In genomic region chr1:177219458-177220390, GRCh38 we compare ENCODE assay signal across 27 cellular contexts. TPM values are rescaled to one million over a fixed set of nuclear protein-coding genes. Genes with fewer than 3 reads are reported as not detected.
DNase-seq lines count a peak whose midpoint lies in the region; ATAC-seq, FAIRE-seq and TF ChIP-seq lines count a peak whose summit lies in the region.
"Had no signal": no experiment of that assay in that cellular context is flagged by ENCODE, and none has a peak within 500 bp of the region (broad histone marks: within the 10 kb centered on the region; RNA-seq: fewer than 3 reads in every experiment).

No MANE protein-coding gene starts in this region.

- H3K27ac ChIP-seq in breast epithelium: no peak overlapping the region
- H3K27ac ChIP-seq: BLaER1 treated with 17β-estradiol and CSF1 and Interleukin-3, amounts not matched to agents 10 nM and 100 nM; esophagus muscularis mucosa; heart right ventricle; pancreas had no signal

- no peaks in the 10 kb centered on the region for H3K4me1 ChIP-seq in breast epithelium
- H3K4me1 ChIP-seq: BLaER1 treated with 17β-estradiol and CSF1 and Interleukin-3, amounts not matched to agents 10 nM and 100 nM; esophagus muscularis mucosa; pancreas had no signal

- POLR2A ChIA-PET in MCF 10A (lab: Yijun Ruan, JAX): interaction anchor here (1.0 to 1.2 kb wide), 2 partner anchors 9 to 11 kb away, joined by 4 read pairs; no protein-coding TSS in a partner anchor

- no peak overlapping the region for H3K4me3 Mint-ChIP-seq in MCF 10A (ENCODE audit: unreplicated experiment)
- H3K4me3 Mint-ChIP-seq in nephron: no peak overlapping the region
- H3K4me3 Mint-ChIP-seq in T-helper 17 cell: no peak overlapping the region
- H3K4me3 Mint-ChIP-seq: activated CD8-positive, alpha-beta T cell treated with anti-CD3 and anti-CD28 coated beads, Interleukin-2, amount 10 ng/mL, durations not matched to agents 7 days and 5 days; activated T-cell treated with anti-CD3 and anti-CD28 coated beads, Interleukin-2, amount 50 U/mL, for 24 hours; immature natural killer cell; stimulated activated effector memory CD8-positive, alpha-beta T cell treated with anti-CD3 and anti-CD28 coated beads, Interleukin-12 subunit alpha, Interleukin-12 subunit beta, amount 100 ng/mL, for 72 hours had no signal

- no peaks in the 10 kb centered on the region for H3K27me3 Mint-ChIP-seq in MCF 10A (ENCODE audit: insufficient read depth, unreplicated experiment)
- peaks cover 5% of the 10 kb centered on the region for H3K27me3 Mint-ChIP-seq in nephron (ENCODE audit: low read depth)
- no peaks in the 10 kb centered on the region for H3K27me3 Mint-ChIP-seq in T-helper 17 cell
- H3K27me3 Mint-ChIP-seq: activated T-cell treated with anti-CD3 and anti-CD28 coated beads, Interleukin-2, amount 50 U/mL, for 24 hours had no signal

- no peak for FAIRE-seq in GM19239 (lab: Jason Lieb, UNC)
- FAIRE-seq: pancreas, RCC 7860 had no signal

- CTCF ChIA-PET in MCF 10A (lab: Yijun Ruan, JAX): interaction anchor here (0.6 to 1.5 kb wide), 4 partner anchors 10 to 56 kb away, joined by 3 to 10 read pairs (median 4); no protein-coding TSS in a partner anchor

- peaks cover 14% of the 10 kb centered on the region for H3K9me3 Mint-ChIP-seq in MCF 10A (ENCODE audit: unreplicated experiment)
- H3K9me3 Mint-ChIP-seq in nephron: peaks cover 17% of the 10 kb centered on the region

- intact Hi-C loops in MCF 10A (cut with micrococcal nuclease) (no loop called here), breast epithelium (cut with DNase I; ENCODE audit: low total_unique reads) (loop anchor here (5.0 kb wide), 1 partner anchor 158 kb away; no protein-coding TSS in a partner anchor)

- ATAC-seq in T-helper 17 cell: no peak
- ATAC-seq: activated CD8-positive, alpha-beta T cell treated with anti-CD3 and anti-CD28 coated beads, Interleukin-2, amount 10 ng/mL, durations not matched to agents 7 days and 5 days; pancreas; SK-N-SH treated with all-trans-retinoic acid at 6 μM for 48 hours; stimulated activated effector memory CD8-positive, alpha-beta T cell treated with anti-CD3 and anti-CD28 coated beads, Interleukin-12 subunit alpha, Interleukin-12 subunit beta, amount 100 ng/mL, for 72 hours had no signal

- TF ChIP-seq CTCF in MCF 10A (IDR thresholded peaks at IDR 0.05; ENCODE audit: unreplicated experiment) (no peak), breast epithelium (IDR thresholded peaks at IDR 0.05) (no peak), nephron (IDR thresholded peaks at IDR 0.05; ENCODE audit: unreplicated experiment in 3 of 3) (no peak)

- no peak for TF ChIP-seq POLR2A in breast epithelium (IDR thresholded peaks at IDR 0.05)

- peaks cover 0 to 10% of the 10 kb centered on the region in 2 donors for H3K9me3 ChIP-seq in breast epithelium
- no peaks in the 10 kb centered on the region for H3K9me3 ChIP-seq in T-helper 17 cell (ENCODE audit: control insufficient read depth, low read length, poor library complexity, severe bottlenecking)
- H3K9me3 ChIP-seq: pancreas had no signal

- H3K4me1 Mint-ChIP-seq in MCF 10A (ENCODE audit: insufficient read depth, unreplicated experiment): peaks cover 11% of the 10 kb centered on the region
- peaks cover 17% of the 10 kb centered on the region for H3K4me1 Mint-ChIP-seq in nephron
- H3K4me1 Mint-ChIP-seq in T-helper 17 cell: no peaks in the 10 kb centered on the region
- H3K4me1 Mint-ChIP-seq: immature natural killer cell; naive B cell; stimulated activated effector memory CD8-positive, alpha-beta T cell treated with anti-CD3 and anti-CD28 coated beads, Interleukin-12 subunit alpha, Interleukin-12 subunit beta, amount 100 ng/mL, for 72 hours had no signal

- peak; percentile 53 for DNase-seq in MCF 10A (ENCODE audit: unreplicated experiment)
- no peak for DNase-seq in breast epithelium (ENCODE audit: low spot score in 2 of 2)
- DNase-seq in NCI-H524 treated with DMSO at 0.1 percent for 48 hours (lab: John Stamatoyannopoulos, UW): peak; percentile 5
- DNase-seq in fibroblast of peridontal ligament (ENCODE audit: extremely low read depth): peak; percentile 5
- no peak for DNase-seq in activated CD4-positive, CD25-positive, alpha-beta regulatory T cell treated with anti-CD3 and anti-CD28 coated beads, Interleukin-2, amount 50 U/mL, for 72 hours
- DNase-seq in GM19239 (ENCODE audit: insufficient read length, low spot score): no peak
- DNase-seq in T-helper 17 cell: no peak
- DNase-seq: activated CD8-positive, alpha-beta T cell treated with anti-CD3 and anti-CD28 coated beads, Interleukin-2, amount 10 ng/mL, durations not matched to agents 7 days and 5 days; activated naive CD4-positive, alpha-beta T cell treated with Interleukin-2 at 50 U/mL for 16 hours; activated T-cell treated with anti-CD3 and anti-CD28 coated beads, Interleukin-2, amount 50 U/mL, for 24 hours; cerebellar nuclear complex; effector CD8-positive, alpha-beta T cell; heart right ventricle; immature natural killer cell; mammary epithelial cell; MM.1S; naive B cell; NK-92 treated with Interleukin-12 subunit alpha and Interleukin-12 subunit beta, amount 100 ng/mL, for 24 hours; pancreas; T1000 had no signal

- H3K27me3 ChIP-seq in breast epithelium: no peaks in the 10 kb centered on the region
- H3K27me3 ChIP-seq: BLaER1 treated with 17β-estradiol and CSF1 and Interleukin-3, amounts not matched to agents 10 nM and 100 nM; esophagus muscularis mucosa; heart right ventricle; pancreas had no signal

- H3K36me3 Mint-ChIP-seq in MCF 10A (ENCODE audit: insufficient read depth, unreplicated experiment): no peaks in the 10 kb centered on the region
- H3K36me3 Mint-ChIP-seq in nephron (ENCODE audit: low read depth): peaks cover 8% of the 10 kb centered on the region
- H3K36me3 Mint-ChIP-seq in T-helper 17 cell (ENCODE audit: low read depth): no peaks in the 10 kb centered on the region
- H3K36me3 Mint-ChIP-seq: immature natural killer cell; naive B cell; stimulated activated effector memory CD8-positive, alpha-beta T cell treated with anti-CD3 and anti-CD28 coated beads, Interleukin-12 subunit alpha, Interleukin-12 subunit beta, amount 100 ng/mL, for 72 hours had no signal

- H3K4me3 ChIP-seq in breast epithelium: no peak overlapping the region
- H3K4me3 ChIP-seq: BLaER1 treated with 17β-estradiol and CSF1 and Interleukin-3, amounts not matched to agents 10 nM and 100 nM; esophagus muscularis mucosa; heart right ventricle; pancreas had no signal

- no TSS peak for BruUV-seq in MCF 10A (replicated peaks; lab: Mats Ljungman, UMichigan)

- H3K27ac Mint-ChIP-seq in MCF 10A (ENCODE audit: low read depth, unreplicated experiment) (peak overlapping the region; percentile 39), nephron (peak overlapping the region in 2 of 3 experiments; percentile 14 to 24), T-helper 17 cell (no peak overlapping the region)
- H3K27ac Mint-ChIP-seq: activated CD8-positive, alpha-beta T cell treated with anti-CD3 and anti-CD28 coated beads, Interleukin-2, amount 10 ng/mL, durations not matched to agents 7 days and 5 days; activated T-cell treated with anti-CD3 and anti-CD28 coated beads, Interleukin-2, amount 50 U/mL, for 24 hours; immature natural killer cell; stimulated activated effector memory CD8-positive, alpha-beta T cell treated with anti-CD3 and anti-CD28 coated beads, Interleukin-12 subunit alpha, Interleukin-12 subunit beta, amount 100 ng/mL, for 72 hours had no signal

- H3K36me3 ChIP-seq in breast epithelium: no peaks in the 10 kb centered on the region
- H3K36me3 ChIP-seq: BLaER1 treated with 17β-estradiol and CSF1 and Interleukin-3, amounts not matched to agents 10 nM and 100 nM; esophagus muscularis mucosa; heart right ventricle; pancreas had no signal

RNA-seq across cellular contexts. Expression of gene BRINP2, which starts 49.0 kb away (rescaled TPM):
- total RNA-seq in MCF 10A (2022): not detected in 2 replicates
- total RNA-seq in breast epithelium: 1 to 10 TPM in 2 of 3 donors, under 1 TPM in 1; 0.48 to 2.9 (median 1.5) TPM
- not detected for total RNA-seq in T-helper 17 cell
- total RNA-seq: activated CD8-positive, alpha-beta T cell treated with anti-CD3 and anti-CD28 coated beads, Interleukin-2, amount 10 ng/mL, durations not matched to agents 7 days and 5 days; G401; mammary epithelial cell had no signal

RNA-seq across cellular contexts. Expression of gene ASTN1, which starts 55.2 kb away (rescaled TPM):
- not detected in 2 replicates for total RNA-seq in MCF 10A (2022)
- 1 to 10 TPM in 1 of 3 donors, under 1 TPM in 2; 0.16 to 1.5 (median 0.33) TPM for total RNA-seq in breast epithelium
- total RNA-seq in T-helper 17 cell: not detected
- total RNA-seq: activated CD8-positive, alpha-beta T cell treated with anti-CD3 and anti-CD28 coated beads, Interleukin-2, amount 10 ng/mL, durations not matched to agents 7 days and 5 days; G401 had no signal

Comparison
In these comparisons a context has a peak if more than half of its experiments do, and no peak if none do; other contexts are left out.
1. DNase-seq: peak in MCF 10A (single experiment), NCI-H524 treated with DMSO at 0.1 percent for 48 hours (single experiment) and fibroblast of peridontal ligament (single experiment); none in breast epithelium (0 of 2), activated CD4-positive, CD25-positive, alpha-beta regulatory T cell treated with anti-CD3 and anti-CD28 coated beads, Interleukin-2, amount 50 U/mL, for 72 hours (single experiment), GM19239 (single experiment) and T-helper 17 cell (0 of 3).